26 cellular contexts compared by ENCODE assay signal in the genomic region with DNA sequence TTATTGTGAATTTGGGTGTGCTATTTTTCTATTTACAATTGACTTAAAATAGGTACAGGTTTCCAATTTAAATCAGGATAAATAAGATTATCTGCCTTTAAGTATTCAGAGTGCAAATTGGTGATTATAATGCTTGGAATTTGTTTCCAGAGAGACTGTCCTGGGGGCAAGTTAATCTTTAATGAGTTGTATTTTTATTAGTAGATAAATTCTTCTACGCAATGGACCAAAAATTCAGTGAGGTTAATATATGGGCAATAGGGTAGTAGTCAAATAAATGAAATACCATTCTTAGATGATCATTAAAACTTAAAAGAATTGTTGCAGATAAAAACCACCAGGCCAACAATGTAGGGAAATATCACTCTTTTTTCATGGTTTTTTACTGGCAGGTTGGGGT. TPM values are rescaled to one million over a fixed set of nuclear protein-coding genes. Genes with fewer than 3 reads are reported as not detected.
A peak's percentile ranks its signal among the peaks of the same experiment; 100 is the strongest.
DNase-seq lines count a peak whose midpoint lies in the region; ATAC-seq, FAIRE-seq and TF ChIP-seq lines count a peak whose summit lies in the region.
"Had no signal": no experiment of that assay in that cellular context is flagged by ENCODE, and none has a peak within 500 bp of the region (broad histone marks: within the 10 kb centered on the region; RNA-seq: fewer than 3 reads in every experiment).

No MANE protein-coding gene starts in this region.

- no peak overlapping the region for H3K9ac ChIP-seq in astrocyte (ENCODE audit: low read length)

- H3K36me3 ChIP-seq in astrocyte (ENCODE audit: insufficient read depth, low read length), result no peaks in the 10 kb centered on the region
- H3K36me3 ChIP-seq: heart left ventricle, ovary, sigmoid colon, thoracic aorta had no signal

- H3K36me3 Mint-ChIP-seq in astrocyte (ENCODE audit: low read depth, unreplicated experiment), result peaks cover 5% of the 10 kb centered on the region
- H3K36me3 Mint-ChIP-seq: activated naive CD4-positive, alpha-beta T cell treated with anti-CD3 and anti-CD28 coated beads, Interleukin-2, amount 10 ng/mL, durations not matched to agents 7 days and 5 days; stimulated activated effector memory CD8-positive, alpha-beta T cell treated with anti-CD3 and anti-CD28 coated beads, Interleukin-12 subunit alpha, Interleukin-12 subunit beta, amount 100 ng/mL, for 72 hours had no signal

- no peaks in the 10 kb centered on the region for H3K9me3 Mint-ChIP-seq in astrocyte (ENCODE audit: unreplicated experiment)
- H3K9me3 Mint-ChIP-seq: activated CD8-positive, alpha-beta T cell treated with anti-CD3 and anti-CD28 coated beads for 36 hours; activated naive CD4-positive, alpha-beta T cell treated with anti-CD3 and anti-CD28 coated beads, Interleukin-2, amount 10 ng/mL, durations not matched to agents 7 days and 5 days; stimulated activated effector memory CD8-positive, alpha-beta T cell treated with anti-CD3 and anti-CD28 coated beads, Interleukin-12 subunit alpha, Interleukin-12 subunit beta, amount 100 ng/mL, for 72 hours had no signal

- H3K4me3 Mint-ChIP-seq in astrocyte (ENCODE audit: unreplicated experiment), result peak overlapping the region; percentile 97
- H3K4me3 Mint-ChIP-seq: activated CD8-positive, alpha-beta T cell treated with anti-CD3 and anti-CD28 coated beads for 36 hours; activated naive CD4-positive, alpha-beta T cell treated with anti-CD3 and anti-CD28 coated beads, Interleukin-2, amount 10 ng/mL, durations not matched to agents 7 days and 5 days; immature natural killer cell; stimulated activated effector memory CD8-positive, alpha-beta T cell treated with anti-CD3 and anti-CD28 coated beads, Interleukin-12 subunit alpha, Interleukin-12 subunit beta, amount 100 ng/mL, for 72 hours had no signal

- no peak for FAIRE-seq in astrocyte (lab: Jason Lieb, UNC)
- FAIRE-seq: H54 had no signal

- ATAC-seq in stimulated activated naive CD8-positive, alpha-beta T cell treated with anti-CD3 and anti-CD28 coated beads, Interleukin-15, Interleukin-2, amounts not matched to agents 100 U/mL and 50 U/mL, for 24 hours, result no peak
- ATAC-seq in HG03097 (IDR thresholded peaks at IDR 0.05; ENCODE audit: low FRiP score, unreplicated experiment), result no peak
- ATAC-seq: activated CD8-positive, alpha-beta T cell treated with anti-CD3 and anti-CD28 coated beads for 36 hours; esophagus mucosa; heart left ventricle; Right ventricle myocardium inferior; stimulated activated effector memory CD8-positive, alpha-beta T cell treated with anti-CD3 and anti-CD28 coated beads, Interleukin-12 subunit alpha, Interleukin-12 subunit beta, amount 100 ng/mL, for 72 hours had no signal

- peaks cover 23% of the 10 kb centered on the region for H3K4me1 Mint-ChIP-seq in astrocyte (ENCODE audit: low read depth, unreplicated experiment)

- H3K9me3 ChIP-seq in astrocyte (ENCODE audit: insufficient read depth, low read depth, low read length), result no peaks in the 10 kb centered on the region
- H3K9me3 ChIP-seq: heart left ventricle, ovary, sigmoid colon, thoracic aorta had no signal

- H2AFZ ChIP-seq in astrocyte (ENCODE audit: low read depth, low read length), result no peak overlapping the region

- no peaks in the 10 kb centered on the region for H3K27me3 ChIP-seq in astrocyte (ENCODE audit: insufficient read depth, low read length)
- H3K27me3 ChIP-seq: ovary had no signal

- H3K27me3 Mint-ChIP-seq in astrocyte (ENCODE audit: low read depth, unreplicated experiment), result no peaks in the 10 kb centered on the region

- H3K27ac ChIP-seq in astrocyte (ENCODE audit: low read depth, low read length), result peak overlapping the region; percentile 80
- H3K27ac ChIP-seq: ovary, sigmoid colon, thoracic aorta had no signal

- no peak overlapping the region for H3K27ac Mint-ChIP-seq in astrocyte (ENCODE audit: unreplicated experiment)
- H3K27ac Mint-ChIP-seq: activated CD8-positive, alpha-beta T cell treated with anti-CD3 and anti-CD28 coated beads for 36 hours; activated naive CD4-positive, alpha-beta T cell treated with anti-CD3 and anti-CD28 coated beads, Interleukin-2, amount 10 ng/mL, durations not matched to agents 7 days and 5 days; immature natural killer cell; stimulated activated effector memory CD8-positive, alpha-beta T cell treated with anti-CD3 and anti-CD28 coated beads, Interleukin-12 subunit alpha, Interleukin-12 subunit beta, amount 100 ng/mL, for 72 hours had no signal

- peak; percentile 86 for DNase-seq in EH (ENCODE audit: low read depth)
- DNase-seq in astrocyte (ENCODE audit: low read depth), result peak; percentile 64
- DNase-seq in foreskin fibroblast, result no peak
- peak; percentile 97 for DNase-seq in renal cortical epithelial cell (ENCODE audit: low read depth)
- DNase-seq in NCI-H748 (lab: John Stamatoyannopoulos, UW; ENCODE audit: unreplicated experiment), result no peak
- DNase-seq in stimulated activated naive CD8-positive, alpha-beta T cell treated with anti-CD3 and anti-CD28 coated beads, Interleukin-15, Interleukin-2, amounts not matched to agents 100 U/mL and 50 U/mL, for 24 hours, result no peak
- DNase-seq: activated CD4-positive, CD25-positive, alpha-beta regulatory T cell; activated CD8-positive, alpha-beta T cell treated with anti-CD3 and anti-CD28 coated beads for 36 hours; activated naive CD4-positive, alpha-beta T cell treated with anti-CD3 and anti-CD28 coated beads, Interleukin-2, amount 10 ng/mL, durations not matched to agents 7 days and 5 days; activated T-cell treated with anti-CD3 and anti-CD28 coated beads, Interleukin-2, amount 50 U/mL, for 48 hours; anterior cingulate cortex; cerebellar nuclear complex; DMS79; heart left ventricle; immature natural killer cell; Kasumi-1; NCI-H1436 treated with DMSO at 0.1 percent for 48 hours; NCI-H748 treated with DMSO at 0.1 percent for 48 hours; ovary; sigmoid colon had no signal

- H3K4me3 ChIP-seq in astrocyte (ENCODE audit: insufficient read depth, low read depth, low read length) (no peak overlapping the region), foreskin fibroblast (ENCODE audit: low read depth in 1 of 2, low read length in 2 of 2) (peak overlapping the region; percentile 10 to 83)
- H3K4me3 ChIP-seq: ovary had no signal

- H4K20me1 ChIP-seq in astrocyte (ENCODE audit: insufficient read depth, low read length), result peaks cover 22% of the 10 kb centered on the region

- peaks cover 27% of the 10 kb centered on the region for H3K4me1 ChIP-seq in astrocyte (ENCODE audit: insufficient read depth, low read length)

- peak overlapping the region; percentile 100 for H3K4me2 ChIP-seq in astrocyte (ENCODE audit: low read length)

- TF ChIP-seq CTCF in astrocyte (IDR thresholded peaks at IDR 0.05; ENCODE audit: insufficient read depth, low read depth, low read length) (no peak), foreskin fibroblast (IDR thresholded peaks at IDR 0.05; ENCODE audit: low read depth, low read length) (no peak)

- peaks cover 80% of the 10 kb centered on the region for H3K79me2 ChIP-seq in astrocyte (ENCODE audit: insufficient read depth, low read length)

RNA-seq across cellular contexts. Expression of a gene that starts 3.4 kb away (rescaled TPM):
- total RNA-seq in astrocyte, result 23.0 and 37.5 TPM in 2 replicates
- 248 and 609 TPM in 2 replicates for total RNA-seq in renal cortical epithelial cell
- total RNA-seq: activated CD8-positive, alpha-beta T cell treated with anti-CD3 and anti-CD28 coated beads for 36 hours had no signal

Comparison
In these comparisons a context has a peak if more than half of its experiments do, and no peak if none do; other contexts are left out.
1. DNase-seq: peak in EH (single experiment), astrocyte (single experiment) and renal cortical epithelial cell (single experiment); none in foreskin fibroblast (0 of 2), NCI-H748 (single experiment) and stimulated activated naive CD8-positive, alpha-beta T cell treated with anti-CD3 and anti-CD28 coated beads, Interleukin-15, Interleukin-2, amounts not matched to agents 100 U/mL and 50 U/mL, for 24 hours (single experiment).